ENCODE assay signal across 7 cellular contexts in genomic region chr7:138075786-138076185, GRCh38. TPM values are rescaled to one million over a fixed set of nuclear protein-coding genes. Genes with fewer than 3 reads are reported as not detected.
"Had no signal": no experiment of that assay in that cellular context is flagged by ENCODE, and none has a peak within 500 bp of the region (broad histone marks: within the 10 kb centered on the region; RNA-seq: fewer than 3 reads in every experiment).

No MANE protein-coding gene starts in this region.

RNA-seq across cellular contexts. Expression of gene AKR1D1, which starts 0.5 kb away (rescaled TPM):
- total RNA-seq: LHCN-M2, MCF 10A, NCI-H460, PC-3, Right ventricle myocardium inferior, RPMI7951, SJCRH30 had no signal
